2 cellular contexts compared by ENCODE assay signal in the genomic region with DNA sequence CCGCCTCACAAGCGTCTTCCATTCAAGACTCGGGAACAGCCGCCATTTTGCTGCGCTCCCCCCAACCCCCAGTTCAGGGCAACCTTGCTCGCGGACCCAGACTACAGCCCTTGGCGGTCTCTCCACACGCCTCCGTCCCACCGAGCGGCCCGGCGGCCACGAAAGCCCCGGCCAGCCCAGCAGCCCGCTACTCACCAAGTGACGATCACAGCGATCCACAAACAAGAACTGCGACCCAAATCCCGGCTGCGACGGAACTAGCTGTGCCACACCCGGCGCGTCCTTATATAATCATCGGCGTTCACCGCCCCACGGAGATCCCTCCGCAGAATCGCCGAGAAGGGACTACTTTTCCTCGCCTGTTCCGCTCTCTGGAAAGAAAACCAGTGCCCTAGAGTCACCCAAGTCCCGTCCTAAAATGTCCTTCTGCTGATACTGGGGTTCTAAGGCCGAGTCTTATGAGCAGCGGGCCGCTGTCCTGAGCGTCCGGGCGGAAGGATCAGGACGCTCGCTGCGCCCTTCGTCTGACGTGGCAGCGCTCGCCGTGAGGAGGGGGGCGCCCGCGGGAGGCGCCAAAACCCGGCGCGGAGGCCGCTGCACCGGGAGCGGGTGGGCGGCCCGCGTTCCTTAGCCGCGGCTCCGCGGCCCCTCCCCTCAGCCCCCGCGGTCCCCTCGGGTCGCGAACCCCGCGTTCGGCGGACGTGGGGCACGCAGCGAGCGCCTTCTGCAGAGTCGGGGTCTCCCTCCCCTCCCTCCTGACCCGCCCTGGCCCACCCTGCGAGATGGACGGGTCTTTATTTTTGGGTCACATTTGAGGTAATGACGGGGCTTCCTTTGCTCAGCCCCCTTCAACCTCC.
TF ChIP-seq lines count a peak whose summit lies in the region.

A gene (minus strand): TSS at position 259 of the 857 bp plus-strand sequence. CDS start 879 bp downstream, outside the sequence.

TF ChIP-seq in SK-N-SH treated with all-trans-retinoic acid at 6 μM for 48 hours, 23 proteins besides CTCF, POLR2A, EP300 and RAD21 (continued from another document):
- no peak for TF ChIP-seq BACH2 (CRISPR knock-in tag; IDR thresholded peaks at IDR 0.05; ENCODE audit: borderline replicate concordance)

TF ChIP-seq in K562, 482 proteins besides CTCF, POLR2A, EP300 and RAD21 (continued from another document and continues in another):
- TF ChIP-seq RNF2 (IDR thresholded peaks at IDR 0.05) = peak; percentile 93
- no peak for TF ChIP-seq WHSC1 (IDR thresholded peaks at IDR 0.05; ENCODE audit: low read length)
- TF ChIP-seq ZNF583 (CRISPR knock-in tag; IDR thresholded peaks at IDR 0.05) = no peak
- TF ChIP-seq MTA1 (IDR thresholded peaks at IDR 0.05; ENCODE audit: borderline replicate concordance) = peak; percentile 96
- TF ChIP-seq, protein P1, sequence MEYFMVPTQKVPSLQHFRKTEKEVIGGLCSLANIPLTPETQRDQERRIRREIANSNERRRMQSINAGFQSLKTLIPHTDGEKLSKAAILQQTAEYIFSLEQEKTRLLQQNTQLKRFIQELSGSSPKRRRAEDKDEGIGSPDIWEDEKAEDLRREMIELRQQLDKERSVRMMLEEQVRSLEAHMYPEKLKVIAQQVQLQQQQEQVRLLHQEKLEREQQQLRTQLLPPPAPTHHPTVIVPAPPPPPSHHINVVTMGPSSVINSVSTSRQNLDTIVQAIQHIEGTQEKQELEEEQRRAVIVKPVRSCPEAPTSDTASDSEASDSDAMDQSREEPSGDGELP (CRISPR knock-in tag; IDR thresholded peaks at IDR 0.05; ENCODE audit: borderline replicate concordance) = peak; percentile 91
- TF ChIP-seq, protein P2, sequence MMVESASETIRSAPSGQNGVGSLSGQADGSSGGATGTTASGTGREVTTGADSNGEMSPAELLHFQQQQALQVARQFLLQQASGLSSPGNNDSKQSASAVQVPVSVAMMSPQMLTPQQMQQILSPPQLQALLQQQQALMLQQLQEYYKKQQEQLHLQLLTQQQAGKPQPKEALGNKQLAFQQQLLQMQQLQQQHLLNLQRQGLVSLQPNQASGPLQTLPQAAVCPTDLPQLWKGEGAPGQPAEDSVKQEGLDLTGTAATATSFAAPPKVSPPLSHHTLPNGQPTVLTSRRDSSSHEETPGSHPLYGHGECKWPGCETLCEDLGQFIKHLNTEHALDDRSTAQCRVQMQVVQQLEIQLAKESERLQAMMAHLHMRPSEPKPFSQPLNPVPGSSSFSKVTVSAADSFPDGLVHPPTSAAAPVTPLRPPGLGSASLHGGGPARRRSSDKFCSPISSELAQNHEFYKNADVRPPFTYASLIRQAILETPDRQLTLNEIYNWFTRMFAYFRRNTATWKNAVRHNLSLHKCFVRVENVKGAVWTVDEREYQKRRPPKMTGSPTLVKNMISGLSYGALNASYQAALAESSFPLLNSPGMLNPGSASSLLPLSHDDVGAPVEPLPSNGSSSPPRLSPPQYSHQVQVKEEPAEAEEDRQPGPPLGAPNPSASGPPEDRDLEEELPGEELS (CRISPR knock-in tag; IDR thresholded peaks at IDR 0.05; ENCODE audit: borderline replicate concordance) = no peak; the same call in 1 of the 2 replicates
- no peak for TF ChIP-seq TSC22D4 (tag; IDR thresholded peaks at IDR 0.05)
- TF ChIP-seq, protein P3, sequence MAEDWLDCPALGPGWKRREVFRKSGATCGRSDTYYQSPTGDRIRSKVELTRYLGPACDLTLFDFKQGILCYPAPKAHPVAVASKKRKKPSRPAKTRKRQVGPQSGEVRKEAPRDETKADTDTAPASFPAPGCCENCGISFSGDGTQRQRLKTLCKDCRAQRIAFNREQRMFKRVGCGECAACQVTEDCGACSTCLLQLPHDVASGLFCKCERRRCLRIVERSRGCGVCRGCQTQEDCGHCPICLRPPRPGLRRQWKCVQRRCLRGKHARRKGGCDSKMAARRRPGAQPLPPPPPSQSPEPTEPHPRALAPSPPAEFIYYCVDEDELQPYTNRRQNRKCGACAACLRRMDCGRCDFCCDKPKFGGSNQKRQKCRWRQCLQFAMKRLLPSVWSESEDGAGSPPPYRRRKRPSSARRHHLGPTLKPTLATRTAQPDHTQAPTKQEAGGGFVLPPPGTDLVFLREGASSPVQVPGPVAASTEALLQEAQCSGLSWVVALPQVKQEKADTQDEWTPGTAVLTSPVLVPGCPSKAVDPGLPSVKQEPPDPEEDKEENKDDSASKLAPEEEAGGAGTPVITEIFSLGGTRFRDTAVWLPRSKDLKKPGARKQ (CRISPR knock-in tag; IDR thresholded peaks at IDR 0.05) = no peak
- TF ChIP-seq ELF1 (tag; IDR thresholded peaks at IDR 0.05) = no peak; the same call in 1 of the 2 replicates
- TF ChIP-seq ZSCAN29 (IDR thresholded peaks at IDR 0.05) = peak; percentile 88
- TF ChIP-seq ZKSCAN1 (IDR thresholded peaks at IDR 0.05; ENCODE audit: low read depth, low read length) = no peak
- no peak for TF ChIP-seq MAFG (tag; conservative IDR thresholded peaks at IDR 0.05)
- no peak for TF ChIP-seq FOXJ3 (CRISPR knock-in tag; IDR thresholded peaks at IDR 0.05)
- peak; percentile 85; the same call in 1 of the 2 replicates for TF ChIP-seq JUN (IDR thresholded peaks at IDR 0.05; ENCODE audit: borderline replicate concordance, low read depth, low read length)
- TF ChIP-seq JUN (CRISPR knock-in tag; IDR thresholded peaks at IDR 0.05; ENCODE audit: borderline replicate concordance) = peak; percentile 88
- TF ChIP-seq, protein P4, sequence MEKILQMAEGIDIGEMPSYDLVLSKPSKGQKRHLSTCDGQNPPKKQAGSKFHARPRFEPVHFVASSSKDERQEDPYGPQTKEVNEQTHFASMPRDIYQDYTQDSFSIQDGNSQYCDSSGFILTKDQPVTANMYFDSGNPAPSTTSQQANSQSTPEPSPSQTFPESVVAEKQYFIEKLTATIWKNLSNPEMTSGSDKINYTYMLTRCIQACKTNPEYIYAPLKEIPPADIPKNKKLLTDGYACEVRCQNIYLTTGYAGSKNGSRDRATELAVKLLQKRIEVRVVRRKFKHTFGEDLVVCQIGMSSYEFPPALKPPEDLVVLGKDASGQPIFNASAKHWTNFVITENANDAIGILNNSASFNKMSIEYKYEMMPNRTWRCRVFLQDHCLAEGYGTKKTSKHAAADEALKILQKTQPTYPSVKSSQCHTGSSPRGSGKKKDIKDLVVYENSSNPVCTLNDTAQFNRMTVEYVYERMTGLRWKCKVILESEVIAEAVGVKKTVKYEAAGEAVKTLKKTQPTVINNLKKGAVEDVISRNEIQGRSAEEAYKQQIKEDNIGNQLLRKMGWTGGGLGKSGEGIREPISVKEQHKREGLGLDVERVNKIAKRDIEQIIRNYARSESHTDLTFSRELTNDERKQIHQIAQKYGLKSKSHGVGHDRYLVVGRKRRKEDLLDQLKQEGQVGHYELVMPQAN (IDR thresholded peaks at IDR 0.05; ENCODE audit: borderline replicate concordance) = peak; percentile 89
- TF ChIP-seq GABPA (tag; conservative IDR thresholded peaks at IDR 0.05; ENCODE audit: low read depth) = peak; percentile 75
- no peak for TF ChIP-seq PHB (CRISPR knock-in tag; IDR thresholded peaks at IDR 0.05)
- peak; percentile 81; the same call in 1 of the 2 replicates for TF ChIP-seq ZNF76 (CRISPR knock-in tag; IDR thresholded peaks at IDR 0.05; ENCODE audit: borderline replicate concordance)
- TF ChIP-seq, protein P5, sequence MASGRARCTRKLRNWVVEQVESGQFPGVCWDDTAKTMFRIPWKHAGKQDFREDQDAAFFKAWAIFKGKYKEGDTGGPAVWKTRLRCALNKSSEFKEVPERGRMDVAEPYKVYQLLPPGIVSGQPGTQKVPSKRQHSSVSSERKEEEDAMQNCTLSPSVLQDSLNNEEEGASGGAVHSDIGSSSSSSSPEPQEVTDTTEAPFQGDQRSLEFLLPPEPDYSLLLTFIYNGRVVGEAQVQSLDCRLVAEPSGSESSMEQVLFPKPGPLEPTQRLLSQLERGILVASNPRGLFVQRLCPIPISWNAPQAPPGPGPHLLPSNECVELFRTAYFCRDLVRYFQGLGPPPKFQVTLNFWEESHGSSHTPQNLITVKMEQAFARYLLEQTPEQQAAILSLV (tag; IDR thresholded peaks at IDR 0.05) = peak; percentile 78
- peak; percentile 70 for TF ChIP-seq ASH1L (IDR thresholded peaks at IDR 0.05; ENCODE audit: borderline replicate concordance, low read depth, partially characterized antibody)
- 0 out of 2 replicates have a peak, but pooled peaks have one; percentile 18 for TF ChIP-seq SRSF3 (IDR thresholded peaks at IDR 0.05; ENCODE audit: insufficient read depth, low read length)
- no peak for TF ChIP-seq PTRF (tag; IDR thresholded peaks at IDR 0.05)
- peak; percentile 98 for TF ChIP-seq POLR2H (tag; IDR thresholded peaks at IDR 0.05; ENCODE audit: low read depth)
- TF ChIP-seq, protein P6, sequence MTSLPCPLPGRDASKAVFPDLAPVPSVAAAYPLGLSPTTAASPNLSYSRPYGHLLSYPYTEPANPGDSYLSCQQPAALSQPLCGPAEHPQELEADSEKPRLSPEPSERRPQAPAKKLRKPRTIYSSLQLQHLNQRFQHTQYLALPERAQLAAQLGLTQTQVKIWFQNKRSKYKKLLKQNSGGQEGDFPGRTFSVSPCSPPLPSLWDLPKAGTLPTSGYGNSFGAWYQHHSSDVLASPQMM (CRISPR knock-in tag; IDR thresholded peaks at IDR 0.05) = no peak
- TF ChIP-seq ZNF263 (CRISPR knock-in tag; IDR thresholded peaks at IDR 0.05; ENCODE audit: borderline replicate concordance) = peak; percentile 74
- TF ChIP-seq KDM1A (IDR thresholded peaks at IDR 0.05) = no peak
- TF ChIP-seq ZNF507 (tag; conservative IDR thresholded peaks at IDR 0.05) = no peak
- no peak for TF ChIP-seq KLF10 (CRISPR knock-in tag; IDR thresholded peaks at IDR 0.05)
- peak; percentile 95 for TF ChIP-seq ZC3H8 (IDR thresholded peaks at IDR 0.05)
- no peak for TF ChIP-seq DACH1 (IDR thresholded peaks at IDR 0.05; ENCODE audit: partially characterized antibody)
- no peak; the same call in 1 of the 2 replicates for TF ChIP-seq ZNF324 (CRISPR knock-in tag; IDR thresholded peaks at IDR 0.05)
- TF ChIP-seq, protein P7, sequence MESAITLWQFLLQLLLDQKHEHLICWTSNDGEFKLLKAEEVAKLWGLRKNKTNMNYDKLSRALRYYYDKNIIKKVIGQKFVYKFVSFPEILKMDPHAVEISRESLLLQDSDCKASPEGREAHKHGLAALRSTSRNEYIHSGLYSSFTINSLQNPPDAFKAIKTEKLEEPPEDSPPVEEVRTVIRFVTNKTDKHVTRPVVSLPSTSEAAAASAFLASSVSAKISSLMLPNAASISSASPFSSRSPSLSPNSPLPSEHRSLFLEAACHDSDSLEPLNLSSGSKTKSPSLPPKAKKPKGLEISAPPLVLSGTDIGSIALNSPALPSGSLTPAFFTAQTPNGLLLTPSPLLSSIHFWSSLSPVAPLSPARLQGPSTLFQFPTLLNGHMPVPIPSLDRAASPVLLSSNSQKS (CRISPR knock-in tag; IDR thresholded peaks at IDR 0.05) = no peak; the same call in 1 of the 2 replicates
- no peak for TF ChIP-seq ERF (CRISPR knock-in tag; IDR thresholded peaks at IDR 0.05)
- no peak for TF ChIP-seq ETV6 (IDR thresholded peaks at IDR 0.05; ENCODE audit: borderline replicate concordance in 1 of 2, low read depth in 2 of 2, low read length in 1 of 2)
- 0 out of 2 replicates have a peak, but pooled peaks have one; percentile 64 for TF ChIP-seq ETV6 (CRISPR knock-in tag; IDR thresholded peaks at IDR 0.05; ENCODE audit: borderline replicate concordance)
- TF ChIP-seq, protein P8, sequence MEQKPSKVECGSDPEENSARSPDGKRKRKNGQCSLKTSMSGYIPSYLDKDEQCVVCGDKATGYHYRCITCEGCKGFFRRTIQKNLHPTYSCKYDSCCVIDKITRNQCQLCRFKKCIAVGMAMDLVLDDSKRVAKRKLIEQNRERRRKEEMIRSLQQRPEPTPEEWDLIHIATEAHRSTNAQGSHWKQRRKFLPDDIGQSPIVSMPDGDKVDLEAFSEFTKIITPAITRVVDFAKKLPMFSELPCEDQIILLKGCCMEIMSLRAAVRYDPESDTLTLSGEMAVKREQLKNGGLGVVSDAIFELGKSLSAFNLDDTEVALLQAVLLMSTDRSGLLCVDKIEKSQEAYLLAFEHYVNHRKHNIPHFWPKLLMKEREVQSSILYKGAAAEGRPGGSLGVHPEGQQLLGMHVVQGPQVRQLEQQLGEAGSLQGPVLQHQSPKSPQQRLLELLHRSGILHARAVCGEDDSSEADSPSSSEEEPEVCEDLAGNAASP (IDR thresholded peaks at IDR 0.05) = no peak
- peak; percentile 63 for TF ChIP-seq NELFE (IDR thresholded peaks at IDR 0.05; ENCODE audit: insufficient read depth, insufficient read length)
- peak; percentile 84; the same call in 1 of the 2 replicates for TF ChIP-seq HDAC2 (IDR thresholded peaks at IDR 0.05)
- TF ChIP-seq SRSF9 (IDR thresholded peaks at IDR 0.05; ENCODE audit: borderline replicate concordance, low read depth, low read length) = no peak
- peak; percentile 82 for TF ChIP-seq ZNF253 (CRISPR knock-in tag; conservative IDR thresholded peaks at IDR 0.05)
- TF ChIP-seq NCOA1 (IDR thresholded peaks at IDR 0.05; ENCODE audit: low read depth) = peak; percentile 91
- TF ChIP-seq, protein P9, sequence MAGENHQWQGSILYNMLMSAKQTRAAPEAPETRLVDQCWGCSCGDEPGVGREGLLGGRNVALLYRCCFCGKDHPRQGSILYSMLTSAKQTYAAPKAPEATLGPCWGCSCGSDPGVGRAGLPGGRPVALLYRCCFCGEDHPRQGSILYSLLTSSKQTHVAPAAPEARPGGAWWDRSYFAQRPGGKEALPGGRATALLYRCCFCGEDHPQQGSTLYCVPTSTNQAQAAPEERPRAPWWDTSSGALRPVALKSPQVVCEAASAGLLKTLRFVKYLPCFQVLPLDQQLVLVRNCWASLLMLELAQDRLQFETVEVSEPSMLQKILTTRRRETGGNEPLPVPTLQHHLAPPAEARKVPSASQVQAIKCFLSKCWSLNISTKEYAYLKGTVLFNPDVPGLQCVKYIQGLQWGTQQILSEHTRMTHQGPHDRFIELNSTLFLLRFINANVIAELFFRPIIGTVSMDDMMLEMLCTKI (IDR thresholded peaks at IDR 0.05; ENCODE audit: partially characterized antibody) = no peak
- TF ChIP-seq SAFB (IDR thresholded peaks at IDR 0.05; ENCODE audit: borderline replicate concordance, low read depth, low read length) = 0 out of 2 replicates have a peak, but pooled peaks have one; percentile 41
- TF ChIP-seq FOXA3 (CRISPR knock-in tag; conservative IDR thresholded peaks at IDR 0.05 in 1 of 2, IDR thresholded peaks at IDR 0.05 in 1 of 2) = peak in 1 of 2 experiments; percentile 39; a peak in 2 of 4 replicates
- no peak for TF ChIP-seq BMI1 (IDR thresholded peaks at IDR 0.05; ENCODE audit: low read length)
- no peak for TF ChIP-seq KAT2B (IDR thresholded peaks at IDR 0.05; ENCODE audit: low read depth, low read length)
- no peak for TF ChIP-seq CSDE1 (IDR thresholded peaks at IDR 0.05)
- TF ChIP-seq ZNF384 (IDR thresholded peaks at IDR 0.05; ENCODE audit: low read depth, low read length) = no peak
- TF ChIP-seq DDX20 (tag; IDR thresholded peaks at IDR 0.05; ENCODE audit: low read depth) = no peak
- TF ChIP-seq ESRRA (IDR thresholded peaks at IDR 0.05; ENCODE audit: borderline replicate concordance, low read depth) = peak; percentile 85
- peak; percentile 100 for TF ChIP-seq POLR2AphosphoS5 (IDR thresholded peaks at IDR 0.05; ENCODE audit: control insufficient read depth, insufficient read depth, low read depth, low read length)
